In genomic region chr1:204989266-204990058, GRCh38 we compare ENCODE assay signal across 8 cellular contexts. TPM values are rescaled to one million over a fixed set of nuclear protein-coding genes. Genes with fewer than 3 reads are reported as not detected.
DNase-seq lines count a peak whose midpoint lies in the region; ATAC-seq and TF ChIP-seq lines count a peak whose summit lies in the region.

No MANE protein-coding gene starts in this region.

- H3K9me3 ChIP-seq in BE2C: no peaks in the 10 kb centered on the region
- H3K9me3 ChIP-seq in left lung: no peaks in the 10 kb centered on the region

- H3K27me3 ChIP-seq in BE2C (no peaks in the 10 kb centered on the region), left lung (peaks cover 0 to 10% of the 10 kb centered on the region in 2 donors)

- DNase-seq in BE2C (peak; percentile 77), HCEC 1CT (peak; percentile 54), NCI-H345 treated with DMSO at 0.1 percent for 48 hours (lab: John Stamatoyannopoulos, UW; ENCODE audit: unreplicated experiment) (peak; percentile 50), dedifferentiated amniotic fluid mesenchymal stem cell (ENCODE audit: extremely low spot score) (peak; percentile 50), left lung (peak; percentile 62 to 87)
- DNase-seq in activated CD4-positive, alpha-beta T cell treated with anti-CD3 and anti-CD28 coated beads for 4 hours: peak; percentile 22 to 41
- peak; percentile 34 to 55 for DNase-seq in stimulated activated CD4-positive, alpha-beta T cell treated with anti-CD3 and anti-CD28 coated beads, Interleukin-4, amount 100 ng/mL, for 48 hours (ENCODE audit: low read depth in 2 of 2)

- peak; percentile 96 for ATAC-seq in left lung
- no peak for ATAC-seq in HG03520 (IDR thresholded peaks at IDR 0.05; ENCODE audit: unreplicated experiment)

- intact Hi-C loops in left lung (cut with DNase I): no loop called here

- H3K4me3 ChIP-seq in BE2C (ENCODE audit: low read depth, low read length): no peak overlapping the region
- H3K4me3 ChIP-seq in left lung: no peak overlapping the region

- no peaks in the 10 kb centered on the region for H3K36me3 ChIP-seq in BE2C
- H3K36me3 ChIP-seq in left lung: no peaks in the 10 kb centered on the region

- TF ChIP-seq CTCF in BE2C (IDR thresholded peaks at IDR 0.05; ENCODE audit: low read depth, low read length): peak; percentile 100
- peak; percentile 89 to 90 for TF ChIP-seq CTCF in left lung (IDR thresholded peaks at IDR 0.05)

- no peaks in the 10 kb centered on the region for H3K4me1 ChIP-seq in BE2C
- peaks cover 0 to 26% of the 10 kb centered on the region in 2 donors for H3K4me1 ChIP-seq in left lung

- no peak overlapping the region for H3K27ac ChIP-seq in left lung

RNA-seq across cellular contexts. Expression of gene CNTN2, which starts 53.5 kb away (rescaled TPM):
- polyA plus RNA-seq in BE2C (2012; ENCODE audit: insufficient read depth, insufficient read length, low read depth): 1.0 TPM
- total RNA-seq in left lung: not detected
